In the genomic region with DNA sequence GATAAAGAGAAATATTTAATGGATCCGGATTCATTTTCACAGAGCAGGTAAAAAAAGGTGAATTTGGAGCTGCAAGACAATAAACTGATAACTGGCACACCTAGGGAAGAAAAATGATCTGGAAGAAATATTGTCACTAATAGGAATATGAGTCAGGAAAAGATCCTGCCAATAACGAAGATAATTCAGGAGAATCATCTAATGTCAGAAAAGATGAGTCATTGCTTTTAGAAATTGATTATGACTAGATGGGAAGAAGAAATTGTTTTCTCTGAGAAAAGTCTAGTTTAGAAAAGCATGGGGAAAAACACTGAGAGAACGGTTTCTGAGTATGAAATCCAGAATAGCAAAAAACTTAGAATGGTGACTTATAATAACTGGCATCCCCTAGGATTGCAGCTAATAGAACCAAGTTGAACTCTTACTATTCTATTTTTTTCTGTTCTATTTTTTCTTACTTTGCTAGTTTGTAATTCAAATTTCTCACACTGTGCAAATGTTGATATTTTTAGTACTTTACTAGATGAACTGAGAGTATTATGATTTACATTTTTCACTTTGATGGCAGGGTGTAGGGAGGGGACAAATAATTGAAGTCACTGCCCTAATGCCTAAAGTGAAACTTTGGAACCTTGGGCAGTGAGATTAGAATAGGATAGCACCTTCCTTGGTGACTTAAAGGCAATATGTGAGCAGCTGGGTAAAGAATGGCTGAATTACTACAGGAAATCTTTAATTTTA, we compare ENCODE assay signal across 23 cellular contexts. TPM values are rescaled to one million over a fixed set of nuclear protein-coding genes. Genes with fewer than 3 reads are reported as not detected.
A peak's percentile ranks its signal among the peaks of the same experiment; 100 is the strongest.
DNase-seq lines count a peak whose midpoint lies in the region; ATAC-seq lines count a peak whose summit lies in the region.
"Had no signal": no experiment of that assay in that cellular context is flagged by ENCODE, and none has a peak within 500 bp of the region (broad histone marks: within the 10 kb centered on the region; RNA-seq: fewer than 3 reads in every experiment).

No MANE protein-coding gene starts in this region.

- ATAC-seq in HG03025 (IDR thresholded peaks at IDR 0.05; ENCODE audit: low FRiP score, unreplicated experiment) = peak; percentile 51
- ATAC-seq in stimulated activated memory B cell treated with anti-CD40 and anti-IgM and Interleukin-4, amounts not matched to agents 10 μg/mL and 1 μg/mL and 100 μg/mL, for 72 hours = no peak
- ATAC-seq: activated CD4-positive, alpha-beta T cell treated with anti-CD3 and anti-CD28 coated beads for 36 hours; esophagus mucosa; left cardiac atrium; right cardiac atrium had no signal

- H3K4me1 Mint-ChIP-seq in activated naive CD8-positive, alpha-beta T cell (ENCODE audit: low read depth) = peaks cover 34% of the 10 kb centered on the region
- peaks cover 29% of the 10 kb centered on the region for H3K4me1 Mint-ChIP-seq in activated naive CD8-positive, alpha-beta T cell treated with anti-CD3 and anti-CD28 coated beads for 36 hours
- H3K4me1 Mint-ChIP-seq in activated T-helper 1 cell treated with anti-CD3 and anti-CD28 coated beads, Interleukin-12 subunit alpha, Interleukin-12 subunit beta, Interleukin-2, Interleukin-4 antibody, amounts not matched to agents 30 ng/mL and 10 ng/mL and 1 ng/mL, durations not matched to agents 14 hours and 24 hours and 36 hours (ENCODE audit: low read depth) = peaks cover 46% of the 10 kb centered on the region
- peaks cover 34% of the 10 kb centered on the region for H3K4me1 Mint-ChIP-seq in stimulated activated memory B cell treated with anti-CD40 and anti-IgM and Interleukin-4, amounts not matched to agents 10 μg/mL and 1 μg/mL and 100 μg/mL, for 72 hours

- no peaks in the 10 kb centered on the region for H3K36me3 Mint-ChIP-seq in activated naive CD8-positive, alpha-beta T cell
- peaks cover 2% of the 10 kb centered on the region for H3K36me3 Mint-ChIP-seq in activated naive CD8-positive, alpha-beta T cell treated with anti-CD3 and anti-CD28 coated beads for 36 hours
- no peaks in the 10 kb centered on the region for H3K36me3 Mint-ChIP-seq in activated T-helper 1 cell treated with anti-CD3 and anti-CD28 coated beads, Interleukin-12 subunit alpha, Interleukin-12 subunit beta, Interleukin-2, Interleukin-4 antibody, amounts not matched to agents 30 ng/mL and 10 ng/mL and 1 ng/mL, durations not matched to agents 14 hours and 24 hours and 36 hours (ENCODE audit: low read depth)
- no peaks in the 10 kb centered on the region for H3K36me3 Mint-ChIP-seq in stimulated activated memory B cell treated with anti-CD40 and anti-IgM and Interleukin-4, amounts not matched to agents 10 μg/mL and 1 μg/mL and 100 μg/mL, for 72 hours
- H3K36me3 Mint-ChIP-seq: activated naive CD8-positive, alpha-beta T cell treated with anti-CD3 and anti-CD28 coated beads, Interleukin-2, amount 10 ng/mL, durations not matched to agents 7 days and 5 days had no signal

- peak overlapping the region; percentile 37 for H3K27ac Mint-ChIP-seq in activated naive CD8-positive, alpha-beta T cell
- no peak overlapping the region for H3K27ac Mint-ChIP-seq in activated naive CD8-positive, alpha-beta T cell treated with anti-CD3 and anti-CD28 coated beads for 36 hours
- H3K27ac Mint-ChIP-seq in activated T-helper 1 cell treated with anti-CD3 and anti-CD28 coated beads, Interleukin-12 subunit alpha, Interleukin-12 subunit beta, Interleukin-2, Interleukin-4 antibody, amounts not matched to agents 30 ng/mL and 10 ng/mL and 1 ng/mL, durations not matched to agents 14 hours and 24 hours and 36 hours = no peak overlapping the region
- peak overlapping the region; percentile 10 for H3K27ac Mint-ChIP-seq in stimulated activated memory B cell treated with anti-CD40 and anti-IgM and Interleukin-4, amounts not matched to agents 10 μg/mL and 1 μg/mL and 100 μg/mL, for 72 hours
- H3K27ac Mint-ChIP-seq: activated CD4-positive, alpha-beta T cell treated with anti-CD3 and anti-CD28 coated beads for 36 hours; activated naive CD8-positive, alpha-beta T cell treated with anti-CD3 and anti-CD28 coated beads, Interleukin-2, amount 10 ng/mL, durations not matched to agents 7 days and 5 days; dendritic cell treated with granulocyte-macrophage colony-stimulating factor and Interleukin-4, amounts not matched to agents 40 ng/mL and 50 ng/mL, for 4 days; endodermal cell had no signal

- H3K4me3 Mint-ChIP-seq in activated naive CD8-positive, alpha-beta T cell = no peak overlapping the region
- no peak overlapping the region for H3K4me3 Mint-ChIP-seq in activated naive CD8-positive, alpha-beta T cell treated with anti-CD3 and anti-CD28 coated beads for 36 hours
- H3K4me3 Mint-ChIP-seq in activated T-helper 1 cell treated with anti-CD3 and anti-CD28 coated beads, Interleukin-12 subunit alpha, Interleukin-12 subunit beta, Interleukin-2, Interleukin-4 antibody, amounts not matched to agents 30 ng/mL and 10 ng/mL and 1 ng/mL, durations not matched to agents 14 hours and 24 hours and 36 hours = peak overlapping the region; percentile 35
- no peak overlapping the region for H3K4me3 Mint-ChIP-seq in stimulated activated memory B cell treated with anti-CD40 and anti-IgM and Interleukin-4, amounts not matched to agents 10 μg/mL and 1 μg/mL and 100 μg/mL, for 72 hours
- H3K4me3 Mint-ChIP-seq: activated CD4-positive, alpha-beta T cell treated with anti-CD3 and anti-CD28 coated beads for 36 hours; activated naive CD8-positive, alpha-beta T cell treated with anti-CD3 and anti-CD28 coated beads, Interleukin-2, amount 10 ng/mL, durations not matched to agents 7 days and 5 days; dendritic cell treated with granulocyte-macrophage colony-stimulating factor and Interleukin-4, amounts not matched to agents 40 ng/mL and 50 ng/mL, for 4 days; endodermal cell; neural crest cell had no signal

- no peaks in the 10 kb centered on the region for H3K27me3 Mint-ChIP-seq in activated naive CD8-positive, alpha-beta T cell
- peaks cover 3% of the 10 kb centered on the region for H3K27me3 Mint-ChIP-seq in activated naive CD8-positive, alpha-beta T cell treated with anti-CD3 and anti-CD28 coated beads for 36 hours
- peaks cover 17% of the 10 kb centered on the region for H3K27me3 Mint-ChIP-seq in activated T-helper 1 cell treated with anti-CD3 and anti-CD28 coated beads, Interleukin-12 subunit alpha, Interleukin-12 subunit beta, Interleukin-2, Interleukin-4 antibody, amounts not matched to agents 30 ng/mL and 10 ng/mL and 1 ng/mL, durations not matched to agents 14 hours and 24 hours and 36 hours (ENCODE audit: insufficient read depth)
- peaks cover 44% of the 10 kb centered on the region for H3K27me3 Mint-ChIP-seq in stimulated activated memory B cell treated with anti-CD40 and anti-IgM and Interleukin-4, amounts not matched to agents 10 μg/mL and 1 μg/mL and 100 μg/mL, for 72 hours

- intact Hi-C loops in activated T-helper 1 cell treated with anti-CD3 and anti-CD28 coated beads, Interleukin-12 subunit alpha, Interleukin-12 subunit beta, Interleukin-2, Interleukin-4 antibody, amounts not matched to agents 30 ng/mL and 10 ng/mL and 1 ng/mL, durations not matched to agents 14 hours and 24 hours and 36 hours (cut with micrococcal nuclease) = loop anchor here (5.0 kb wide), 2 partner anchors 484 to 939 kb away; no protein-coding TSS in a partner anchor

- no peaks in the 10 kb centered on the region for H3K9me3 Mint-ChIP-seq in activated naive CD8-positive, alpha-beta T cell (ENCODE audit: low read depth)
- no peaks in the 10 kb centered on the region for H3K9me3 Mint-ChIP-seq in activated naive CD8-positive, alpha-beta T cell treated with anti-CD3 and anti-CD28 coated beads for 36 hours
- H3K9me3 Mint-ChIP-seq in activated T-helper 1 cell treated with anti-CD3 and anti-CD28 coated beads, Interleukin-12 subunit alpha, Interleukin-12 subunit beta, Interleukin-2, Interleukin-4 antibody, amounts not matched to agents 30 ng/mL and 10 ng/mL and 1 ng/mL, durations not matched to agents 14 hours and 24 hours and 36 hours = no peaks in the 10 kb centered on the region
- no peaks in the 10 kb centered on the region for H3K9me3 Mint-ChIP-seq in stimulated activated memory B cell treated with anti-CD40 and anti-IgM and Interleukin-4, amounts not matched to agents 10 μg/mL and 1 μg/mL and 100 μg/mL, for 72 hours
- H3K9me3 Mint-ChIP-seq: activated naive CD8-positive, alpha-beta T cell treated with anti-CD3 and anti-CD28 coated beads, Interleukin-2, amount 10 ng/mL, durations not matched to agents 7 days and 5 days; dendritic cell treated with granulocyte-macrophage colony-stimulating factor and Interleukin-4, amounts not matched to agents 40 ng/mL and 50 ng/mL, for 4 days; endodermal cell; neural crest cell had no signal

- no peak for DNase-seq in activated naive CD8-positive, alpha-beta T cell treated with anti-CD3 and anti-CD28 coated beads for 36 hours
- DNase-seq in activated T-helper 1 cell treated with anti-CD3 and anti-CD28 coated beads, Interleukin-12 subunit alpha, Interleukin-12 subunit beta, Interleukin-2, Interleukin-4 antibody, amounts not matched to agents 30 ng/mL and 10 ng/mL and 1 ng/mL, durations not matched to agents 14 hours and 24 hours and 36 hours (ENCODE audit: low spot score) = no peak
- DNase-seq in activated CD4-positive, alpha-beta T cell treated with anti-CD3 and anti-CD28 coated beads, Interleukin-2, amount 50 U/mL, for 4 hours = no peak
- DNase-seq in G401 (ENCODE audit: low spot score) (no peak), iPS-NIHi11 (ENCODE audit: low spot score) (no peak)
- DNase-seq: activated CD4-positive, alpha-beta T cell treated with anti-CD3 and anti-CD28 coated beads for 36 hours; activated naive CD8-positive, alpha-beta T cell treated with anti-CD3 and anti-CD28 coated beads, Interleukin-2, amount 10 ng/mL, durations not matched to agents 7 days and 5 days; central memory CD4-positive, alpha-beta T cell; endodermal cell; GDM1; left cardiac atrium; NCI-H2029; Peyer's patch; right cardiac atrium; SHP77 treated with DMSO at 0.1 percent for 48 hours; stimulated activated CD4-positive, alpha-beta T cell treated with anti-CD3 and anti-CD28 coated beads, Interleukin-2, amount 100 ng/mL, for 24 hours; upper lobe of left lung had no signal

- in situ Hi-C loops in G401 (cut with HindIII; ENCODE audit: low sequenced_read_pairs) = no loop called here

RNA-seq across cellular contexts. Expression of a gene that starts 38.2 kb away (rescaled TPM):
- 10 to 100 TPM; 13.6 to 14.4 TPM for total RNA-seq in activated naive CD8-positive, alpha-beta T cell treated with anti-CD3 and anti-CD28 coated beads for 36 hours
- total RNA-seq in activated T-helper 1 cell treated with anti-CD3 and anti-CD28 coated beads, Interleukin-12 subunit alpha, Interleukin-12 subunit beta, Interleukin-2, Interleukin-4 antibody, amounts not matched to agents 30 ng/mL and 10 ng/mL and 1 ng/mL, durations not matched to agents 14 hours and 24 hours and 36 hours = 11.0 and 11.7 TPM in 2 replicates
- total RNA-seq in G401 (2014; rRNA removed; shearing (Covaris generic)) = 10.9 and 24.7 TPM in 2 replicates

Comparison
In these comparisons a context has a peak if more than half of its experiments do, and no peak if none do; other contexts are left out.
1. H3K27ac Mint-ChIP-seq: peak in activated naive CD8-positive, alpha-beta T cell (single experiment) and stimulated activated memory B cell treated with anti-CD40 and anti-IgM and Interleukin-4, amounts not matched to agents 10 μg/mL and 1 μg/mL and 100 μg/mL, for 72 hours (single experiment); none in activated naive CD8-positive, alpha-beta T cell treated with anti-CD3 and anti-CD28 coated beads for 36 hours (single experiment) and activated T-helper 1 cell treated with anti-CD3 and anti-CD28 coated beads, Interleukin-12 subunit alpha, Interleukin-12 subunit beta, Interleukin-2, Interleukin-4 antibody, amounts not matched to agents 30 ng/mL and 10 ng/mL and 1 ng/mL, durations not matched to agents 14 hours and 24 hours and 36 hours (single experiment).